25 cellular contexts compared by ENCODE assay signal in the genomic region with DNA sequence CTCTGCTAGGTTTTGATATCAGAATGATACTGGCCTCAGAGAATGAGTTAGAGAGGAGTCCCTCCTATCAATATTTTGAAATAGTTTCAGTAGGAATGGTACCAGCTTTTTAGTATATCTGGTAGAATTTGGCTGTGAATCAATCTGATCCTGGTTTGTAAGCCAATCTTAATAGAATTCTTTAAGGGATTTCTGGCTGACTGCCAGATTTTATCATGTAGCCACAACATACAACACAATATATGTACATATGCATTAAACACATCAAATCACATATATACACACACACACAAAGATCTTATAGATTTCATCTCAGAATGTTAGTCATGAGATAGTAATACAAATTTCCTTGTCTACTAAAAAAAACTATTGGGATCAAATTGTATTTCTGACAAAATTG.
"Had no signal": no experiment of that assay in that cellular context is flagged by ENCODE, and none has a peak within 500 bp of the region (broad histone marks: within the 10 kb centered on the region; RNA-seq: fewer than 3 reads in every experiment).

No MANE protein-coding gene starts in this region.

- H3K9ac ChIP-seq: neural progenitor cell, parathyroid adenoma had no signal

- H3K27me3 ChIP-seq: neural progenitor cell, ovary, right lobe of liver, sigmoid colon, stomach, thyroid gland, tibial nerve, upper lobe of left lung, vagina had no signal

- ATAC-seq: psoas muscle; right cardiac atrium; right lobe of liver; stimulated activated effector memory CD8-positive, alpha-beta T cell treated with anti-CD3 and anti-CD28 coated beads, Interleukin-12 subunit alpha, Interleukin-12 subunit beta, amount 100 ng/mL, for 72 hours; stimulated activated naive B cell treated with anti-CD40 and anti-IgM and Interleukin-4, amounts not matched to agents 10 μg/mL and 1 μg/mL and 100 μg/mL, for 72 hours had no signal

- H2AFZ ChIP-seq: neural progenitor cell, parathyroid adenoma had no signal

- FAIRE-seq: small intestine, urothelium cell line had no signal

- H3K79me2 ChIP-seq: parathyroid adenoma had no signal

- H3K4me2 ChIP-seq: neural progenitor cell had no signal

- H3K36me3 ChIP-seq: neural progenitor cell, ovary, right lobe of liver, sigmoid colon, stomach, thoracic aorta, thyroid gland, tibial nerve, upper lobe of left lung, vagina had no signal

- H3K4me1 ChIP-seq: neural progenitor cell, parathyroid adenoma, psoas muscle, right lobe of liver, sigmoid colon, stomach, thyroid gland, tibial nerve, upper lobe of left lung, vagina had no signal

- H3K9me3 ChIP-seq: ovary, psoas muscle, right lobe of liver, sigmoid colon, thoracic aorta, thyroid gland, vagina had no signal

- DNase-seq: occipital lobe; ovary; posterior cingulate gyrus; psoas muscle; right cardiac atrium; right lobe of liver; sigmoid colon; small intestine; stimulated activated CD4-positive, alpha-beta T cell treated with anti-CD3 and anti-CD28 coated beads, Interleukin-15, amount 100 ng/mL, for 24 hours; stimulated activated CD4-positive, alpha-beta T cell treated with anti-CD3 and anti-CD28 coated beads, Interleukin-2, amount 100 ng/mL, for 24 hours; stimulated activated CD4-positive, alpha-beta T cell treated with anti-CD3 and anti-CD28 coated beads, Interleukin-2, amount 100 ng/mL, for 48 hours; stimulated activated CD4-positive, alpha-beta T cell treated with anti-CD3 and anti-CD28 coated beads, Interleukin-4, amount 100 ng/mL, for 24 hours; stimulated activated naive B cell treated with anti-CD40 and anti-IgM and Interleukin-4, amounts not matched to agents 10 μg/mL and 1 μg/mL and 100 μg/mL, for 72 hours; stimulated activated naive CD4-positive, alpha-beta T cell treated with Interleukin-2 at 50 U/mL for 16 hours; stomach; thyroid gland; trophoblast cell; upper lobe of left lung had no signal

- H3K27ac ChIP-seq: neural progenitor cell, ovary, parathyroid adenoma, psoas muscle, right lobe of liver, sigmoid colon, stomach, thoracic aorta, thyroid gland, tibial nerve, upper lobe of left lung, vagina had no signal

- H3K4me3 ChIP-seq: neural progenitor cell, ovary, psoas muscle, right lobe of liver, sigmoid colon, stomach, thoracic aorta, thyroid gland, tibial nerve, upper lobe of left lung, vagina had no signal
